ENCODE assay signal across 8 cellular contexts in genomic region chr7:66994051-66994450, GRCh38. TPM values are rescaled to one million over a fixed set of nuclear protein-coding genes. Genes with fewer than 3 reads are reported as not detected.
DNase-seq lines count a peak whose midpoint lies in the region; TF ChIP-seq lines count a peak whose summit lies in the region.
"Not testable (repeated sequence)": the region's sequence is repeated elsewhere in the genome, so short reads cannot be mapped to it uniquely, and the experiment has no call there.

No MANE protein-coding gene starts in this region.

- not testable (repeated sequence) for TF ChIP-seq POLR2A in NB4 (IDR thresholded peaks at IDR 0.05; ENCODE audit: extremely low read depth, insufficient read length); sigmoid colon (IDR thresholded peaks at IDR 0.05); uterus (IDR thresholded peaks at IDR 0.05)

- peak overlapping the region; percentile 100 for H3K27ac Mint-ChIP-seq in activated CD4-positive, alpha-beta memory T cell treated with anti-CD3 and anti-CD28 coated beads, Interleukin-2, amount 10 ng/mL, durations not matched to agents 7 days and 5 days

- H3K4me3 Mint-ChIP-seq in activated CD4-positive, alpha-beta memory T cell treated with anti-CD3 and anti-CD28 coated beads, Interleukin-2, amount 10 ng/mL, durations not matched to agents 7 days and 5 days, result peak overlapping the region; percentile 98

- peaks cover 22% of the 10 kb centered on the region for H3K4me1 ChIP-seq in DOHH2 (ENCODE audit: control insufficient read depth, low read length)
- H3K4me1 ChIP-seq in mucosa of stomach (ENCODE audit: control insufficient read depth, insufficient read depth, low read length); uterus: not testable (repeated sequence)
- H3K4me1 ChIP-seq in sigmoid colon, result peaks cover 0 to 38% (median 36%) of the 10 kb centered on the region in 4 donors

- 49 to 52% methylated on average over 5 of the region's 5 CpGs for WGBS in sigmoid colon, 2 donors

- in situ Hi-C loops in brain microvascular endothelial cell (cut with HindIII; ENCODE audit: low pct_ligation_motif_present, low sequenced_read_pairs), result not testable (repeated sequence)

- peaks cover 33% of the 10 kb centered on the region for H3K4me1 Mint-ChIP-seq in activated CD4-positive, alpha-beta memory T cell treated with anti-CD3 and anti-CD28 coated beads, Interleukin-2, amount 10 ng/mL, durations not matched to agents 7 days and 5 days

- H3K4me3 ChIP-seq in DOHH2 (ENCODE audit: low read length) (peak overlapping the region; percentile 86), NB4 (ENCODE audit: low read depth, low read length) (peak overlapping the region; percentile 84), brain microvascular endothelial cell (ENCODE audit: low read depth, low read length) (peak overlapping the region; percentile 71), sigmoid colon (peak overlapping the region; percentile 72 to 84 (median 80)), uterus (peak overlapping the region; percentile 55 to 87)
- H3K4me3 ChIP-seq in mucosa of stomach (ENCODE audit: low read length), result not testable (repeated sequence)

- not testable (repeated sequence) for TF ChIP-seq CTCF in DOHH2 (IDR thresholded peaks at IDR 0.05; ENCODE audit: low read depth, low read length, poor library complexity, severe bottlenecking); NB4 (IDR thresholded peaks at IDR 0.05; ENCODE audit: low read depth, low read length); brain microvascular endothelial cell (IDR thresholded peaks at IDR 0.05; ENCODE audit: low read depth, low read length, missing control alignments); sigmoid colon (IDR thresholded peaks at IDR 0.05); uterus (IDR thresholded peaks at IDR 0.05)

- intact Hi-C loops in sigmoid colon (cut with DNase I), result loop anchor here (5.0 kb wide), 1 partner anchor 72 kb away; the partner anchor contains the start of gene TMEM248
- intact Hi-C loops in uterus (cut with DNase I; ENCODE audit: low total_unique reads), result not testable (repeated sequence)

- H3K27me3 ChIP-seq in DOHH2 (ENCODE audit: control insufficient read depth, low read length); brain microvascular endothelial cell (replicated peaks); mucosa of stomach (ENCODE audit: control insufficient read depth, insufficient read depth, low read length); sigmoid colon; uterus: not testable (repeated sequence)

- H3K79me2 ChIP-seq in DOHH2 (ENCODE audit: control insufficient read depth, low read length), result peaks cover 50% of the 10 kb centered on the region

- not testable (repeated sequence) for H3K9me3 ChIP-seq in DOHH2 (ENCODE audit: control insufficient read depth, insufficient read depth, low read length); mucosa of stomach (ENCODE audit: control insufficient read depth, low read length); sigmoid colon; uterus

- CTCF ChIA-PET in activated CD4-positive, alpha-beta memory T cell treated with anti-CD3 and anti-CD28 coated beads, Interleukin-2, amount 10 ng/mL, durations not matched to agents 7 days and 5 days (lab: Charles Lee), result not testable (repeated sequence)

- H3K9ac ChIP-seq in mucosa of stomach (ENCODE audit: low read length), result peak overlapping the region; percentile 84

- H3K9me3 Mint-ChIP-seq in activated CD4-positive, alpha-beta memory T cell treated with anti-CD3 and anti-CD28 coated beads, Interleukin-2, amount 10 ng/mL, durations not matched to agents 7 days and 5 days, result not testable (repeated sequence)

- POLR2A ChIA-PET in activated CD4-positive, alpha-beta memory T cell treated with anti-CD3 and anti-CD28 coated beads, Interleukin-2, amount 10 ng/mL, durations not matched to agents 7 days and 5 days (lab: Charles Lee), result interaction anchor here (2.3 to 4.1 kb wide), 3 partner anchors 73 to 308 kb away, joined by 9 to 51 read pairs (median 31); partner anchors contain the start of gene TMEM248

- not testable (repeated sequence) for DNase-seq in NB4 (ENCODE audit: low read depth); activated CD4-positive, alpha-beta memory T cell treated with anti-CD3 and anti-CD28 coated beads, Interleukin-2, amount 10 ng/mL, durations not matched to agents 7 days and 5 days; brain microvascular endothelial cell; sigmoid colon; uterus
- peak; percentile 13 for DNase-seq in fibroblast of peridontal ligament (ENCODE audit: extremely low read depth)

- peak overlapping the region; percentile 72 for H3K4me2 ChIP-seq in DOHH2 (ENCODE audit: low read length)

- H3K9me2 ChIP-seq in DOHH2 (replicated peaks; ENCODE audit: control insufficient read depth, low read length), result not testable (repeated sequence)

- not testable (repeated sequence) for H3F3A ChIP-seq in DOHH2 (ENCODE audit: control insufficient read depth, insufficient read depth)

- not testable (repeated sequence) for H4K20me1 ChIP-seq in DOHH2 (ENCODE audit: control insufficient read depth, insufficient read depth, low read depth, low read length)

- not testable (repeated sequence) for H3K27ac ChIP-seq in DOHH2 (ENCODE audit: low read depth, low read length)
- H3K27ac ChIP-seq in brain microvascular endothelial cell (peak overlapping the region; percentile 92), sigmoid colon (peak overlapping the region; percentile 98 to 100 (median 100)), uterus (peak overlapping the region; percentile 97 to 100)

- peaks cover 35% of the 10 kb centered on the region for H3K36me3 ChIP-seq in DOHH2 (ENCODE audit: control insufficient read depth, low read length)
- H3K36me3 ChIP-seq in brain microvascular endothelial cell (replicated peaks), result peaks cover 22% of the 10 kb centered on the region
- not testable (repeated sequence) for H3K36me3 ChIP-seq in mucosa of stomach (ENCODE audit: control insufficient read depth, insufficient read depth, low read length); uterus
- H3K36me3 ChIP-seq in sigmoid colon, result peaks cover 27 to 47% (median 34%) of the 10 kb centered on the region in 4 donors

- peaks cover 28% of the 10 kb centered on the region for H3K36me3 Mint-ChIP-seq in activated CD4-positive, alpha-beta memory T cell treated with anti-CD3 and anti-CD28 coated beads, Interleukin-2, amount 10 ng/mL, durations not matched to agents 7 days and 5 days (ENCODE audit: low read depth)

- TF ChIP-seq EP300 in sigmoid colon (IDR thresholded peaks at IDR 0.05), result not testable (repeated sequence)

- H3K27me3 Mint-ChIP-seq in activated CD4-positive, alpha-beta memory T cell treated with anti-CD3 and anti-CD28 coated beads, Interleukin-2, amount 10 ng/mL, durations not matched to agents 7 days and 5 days, result not testable (repeated sequence)

RNA-seq across cellular contexts. Expression of gene SBDS, which starts 1.3 kb away (rescaled TPM):
- 10 to 100 TPM; 40.2 to 40.7 TPM for total RNA-seq in activated CD4-positive, alpha-beta memory T cell treated with anti-CD3 and anti-CD28 coated beads, Interleukin-2, amount 10 ng/mL, durations not matched to agents 7 days and 5 days
- total RNA-seq in sigmoid colon (100 to 1,000 TPM; 116 to 190 (median 185) TPM), uterus (100 to 1,000 TPM in 2 of 4 donors, 10 to 100 TPM in 2; 57.1 to 134 (median 94.8) TPM)
- polyA plus RNA-seq in sigmoid colon, result 100 to 1,000 TPM in 2 of 3 donors, 10 to 100 TPM in 1; 94.7 to 266 (median 187) TPM

RNA-seq across cellular contexts. Expression of gene TYW1, which starts 2.6 kb away (rescaled TPM):
- 10 to 100 TPM; 12.4 to 15.2 TPM for total RNA-seq in activated CD4-positive, alpha-beta memory T cell treated with anti-CD3 and anti-CD28 coated beads, Interleukin-2, amount 10 ng/mL, durations not matched to agents 7 days and 5 days
- total RNA-seq in sigmoid colon (10 to 100 TPM; 14.3 to 47.2 (median 24.0) TPM), uterus (10 to 100 TPM; 28.1 to 57.9 (median 36.4) TPM)
- polyA plus RNA-seq in sigmoid colon, result 10 to 100 TPM in 1 of 3 donors, 1 to 10 TPM in 2; 3.0 to 10.7 (median 6.0) TPM
